25 cellular contexts compared by ENCODE assay signal in the genomic region with DNA sequence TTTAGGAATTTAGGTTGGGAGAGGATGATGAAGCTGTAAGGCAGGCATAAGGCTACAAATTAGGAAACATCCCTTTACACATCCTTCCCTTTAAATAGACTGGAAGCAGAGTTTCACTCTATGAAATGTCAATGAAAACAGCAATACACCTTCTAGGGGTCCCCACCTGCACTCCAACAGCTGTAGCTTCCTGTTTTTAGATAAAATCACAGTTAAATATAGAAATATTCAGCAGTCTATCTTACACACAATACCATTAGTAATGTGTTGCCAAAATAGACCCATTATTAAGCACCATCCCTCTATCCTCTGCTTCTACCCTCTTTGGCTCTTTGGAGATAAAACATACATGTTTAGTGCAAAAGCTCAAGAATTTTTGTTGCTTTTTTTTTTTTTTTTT.
"Had no signal": no experiment of that assay in that cellular context is flagged by ENCODE, and none has a peak within 500 bp of the region (broad histone marks: within the 10 kb centered on the region; RNA-seq: fewer than 3 reads in every experiment).

No MANE protein-coding gene starts in this region.

- H3K27ac ChIP-seq: KMS-11, PC-9, Peyer's patch, SJCRH30 had no signal

- H3K27me3 Mint-ChIP-seq: IgD-negative memory B cell had no signal

- H3K4me2 ChIP-seq: KMS-11, PC-9 had no signal

- H3K4me1 Mint-ChIP-seq: IgD-negative memory B cell had no signal

- H3K36me3 Mint-ChIP-seq: IgD-negative memory B cell had no signal

- H3K9ac ChIP-seq: KMS-11 had no signal

- H3K9me3 ChIP-seq: Peyer's patch, SJCRH30 had no signal

- ATAC-seq: K562, Right ventricle myocardium inferior, SK-N-SH treated with all-trans-retinoic acid at 6 μM for 48 hours had no signal

- FAIRE-seq: K562 had no signal

- H3K36me3 ChIP-seq: Peyer's patch, SJCRH30 had no signal

- H2AFZ ChIP-seq: PC-9 had no signal

- H3K4me3 ChIP-seq: K562, PC-9, Peyer's patch, SJCRH30 had no signal

- H3K27me3 ChIP-seq: Peyer's patch, SJCRH30 had no signal

- DNase-seq: Kasumi-1, MV-4-11, NCI-H1092, NCI-H1105 treated with DMSO at 0.1 percent for 48 hours, NCI-H1417 treated with DMSO at 0.1 percent for 48 hours, NCI-H187, NCI-H2029, NCI-H2081 treated with DMSO at 0.1 percent for 48 hours, NCI-H2171, NCI-H226, NCI-H446, NCI-H510A, NCI-H524 treated with DMSO at 0.1 percent for 48 hours, NCI-H69, NCI-H774, OCI-M1, PC-9, Peyer's patch, SHP77 treated with DMSO at 0.1 percent for 48 hours, SJCRH30 had no signal

- H3K4me3 Mint-ChIP-seq: IgD-negative memory B cell had no signal

- H3K4me1 ChIP-seq: Peyer's patch, SJCRH30 had no signal

- H3K27ac Mint-ChIP-seq: IgD-negative memory B cell had no signal
